Comparison of ENCODE assay signal across 20 cellular contexts in the genomic region with DNA sequence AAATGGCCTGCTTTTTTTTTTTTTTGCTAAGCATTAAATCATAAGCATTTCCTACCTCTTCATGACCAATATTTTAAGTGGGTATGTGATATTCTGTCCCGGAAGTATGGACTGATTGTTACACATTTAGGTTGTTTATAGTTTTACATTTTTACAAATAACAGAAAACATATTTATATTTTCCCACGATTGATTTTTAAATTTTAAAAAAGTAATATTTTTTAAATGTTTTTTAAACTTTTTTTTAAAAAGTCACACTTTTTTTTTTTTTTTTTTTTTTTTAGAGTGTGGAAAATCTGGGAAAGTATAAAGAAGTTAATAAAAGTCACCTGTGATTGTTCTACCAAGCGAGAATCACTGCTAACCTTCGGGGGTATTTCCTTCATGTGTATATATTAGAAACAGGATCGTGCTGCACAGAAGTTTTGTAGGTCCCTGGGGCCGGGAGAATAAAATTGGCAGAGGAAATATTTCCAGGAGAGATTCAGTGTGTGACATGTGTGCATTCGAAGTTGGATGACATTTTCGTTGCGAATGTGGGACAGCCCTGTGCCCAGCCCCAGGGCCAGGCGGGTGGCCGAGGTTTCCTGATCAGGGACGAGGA.
DNase-seq lines count a peak whose midpoint lies in the region; ATAC-seq and FAIRE-seq lines count a peak whose summit lies in the region.
"Had no signal": no experiment of that assay in that cellular context is flagged by ENCODE, and none has a peak within 500 bp of the region (broad histone marks: within the 10 kb centered on the region; RNA-seq: fewer than 3 reads in every experiment).

No MANE protein-coding gene starts in this region.

- no peaks in the 10 kb centered on the region for H3K9me3 ChIP-seq in neuronal stem cell (replicated peaks in 1 of 2; ENCODE audit: control insufficient read depth in 2 of 2, insufficient read depth in 1 of 2, low read depth in 1 of 2, low read length in 2 of 2)
- H3K9me3 ChIP-seq: BE2C had no signal

- peaks cover 11% of the 10 kb centered on the region for H3K4me1 Mint-ChIP-seq in activated T-cell treated with anti-CD3 and anti-CD28 coated beads, Interleukin-2, amount 50 U/mL, for 72 hours (ENCODE audit: low read depth)

- H3K36me3 Mint-ChIP-seq in activated T-cell treated with anti-CD3 and anti-CD28 coated beads, Interleukin-2, amount 50 U/mL, for 72 hours (ENCODE audit: insufficient read depth in 2 of 2), result no peaks in the 10 kb centered on the region
- H3K36me3 Mint-ChIP-seq: CD8-positive, alpha-beta T cell had no signal

- H3K27me3 Mint-ChIP-seq in activated T-cell treated with anti-CD3 and anti-CD28 coated beads, Interleukin-2, amount 50 U/mL, for 72 hours (ENCODE audit: low read depth), result peaks cover 40% of the 10 kb centered on the region

- H4K91ac ChIP-seq in neuronal stem cell (ENCODE audit: low read depth, low read length, poor library complexity), result no peak overlapping the region

- no peak overlapping the region for H3K4me2 ChIP-seq in neuronal stem cell (ENCODE audit: insufficient read depth, low read length, poor library complexity, severe bottlenecking)

- no peak overlapping the region for H2BK15ac ChIP-seq in neuronal stem cell (ENCODE audit: low read length)

- no peak overlapping the region for H2AFZ ChIP-seq in neuronal stem cell (ENCODE audit: low read length)

- FAIRE-seq in colon (lab: Jason Lieb, UNC), result peak; percentile 18

- DNase-seq in activated T-cell treated with anti-CD3 and anti-CD28 coated beads, Interleukin-2, amount 50 U/mL, for 72 hours, result no peak
- no peak for DNase-seq in activated T-cell treated with anti-CD3 and anti-CD28 coated beads, Interleukin-2, amount 50 U/mL, for 1 hour
- no peak for DNase-seq in neuronal stem cell (ENCODE audit: low spot score)
- DNase-seq in LoVo (ENCODE audit: low spot score), result no peak
- DNase-seq in superior temporal gyrus (ENCODE audit: extremely low spot score), result no peak
- DNase-seq in iPS-NIHi7 (ENCODE audit: extremely low spot score), result no peak
- DNase-seq in kidney glomerular epithelial cell (lab: John Stamatoyannopoulos, UW), result no peak
- DNase-seq: BE2C; CD8-positive, alpha-beta T cell; IMR-90; Karpas-422; MM.1S; NCI-H1105; NCI-H1694; NCI-H2107; NCI-H226; NCI-H524 treated with DMSO at 0.1 percent for 48 hours; SHP77 treated with DMSO at 0.1 percent for 48 hours had no signal

- peak overlapping the region; percentile 57 to 70 for H3K4me3 Mint-ChIP-seq in activated T-cell treated with anti-CD3 and anti-CD28 coated beads, Interleukin-2, amount 50 U/mL, for 72 hours

- H2BK120ac ChIP-seq in neuronal stem cell (ENCODE audit: low read depth, low read length), result no peak overlapping the region

- H3K4ac ChIP-seq in neuronal stem cell (ENCODE audit: low read length), result no peak overlapping the region

- H3K27me3 ChIP-seq in neuronal stem cell (ENCODE audit: control insufficient read depth in 3 of 3, insufficient read depth in 3 of 3, low read depth in 1 of 3, low read length in 3 of 3), result no peaks in the 10 kb centered on the region

- H3K79me1 ChIP-seq in neuronal stem cell (ENCODE audit: low read depth, low read length), result no peaks in the 10 kb centered on the region

- peaks cover 0 to 5% of the 10 kb centered on the region in 2 donors for H3K4me1 ChIP-seq in neuronal stem cell (ENCODE audit: control insufficient read depth in 2 of 2, insufficient read depth in 1 of 2, low read depth in 1 of 2, low read length in 2 of 2)
- H3K4me1 ChIP-seq: BE2C had no signal

- no CpG with 5 or more reads among the region's 12 CpGs for WGBS in neuronal stem cell (ENCODE audit: extremely low coverage in 2 of 2, insufficient read length in 2 of 2, insufficient replicate concordance in 1 of 2), 2 donors

- H2BK5ac ChIP-seq in neuronal stem cell (ENCODE audit: low read length), result no peak overlapping the region

- no peak overlapping the region for H4K8ac ChIP-seq in neuronal stem cell (ENCODE audit: low read depth, low read length)

- no peak overlapping the region for H3K18ac ChIP-seq in neuronal stem cell (ENCODE audit: low read length)

- H3K27ac ChIP-seq in neuronal stem cell (replicated peaks; ENCODE audit: low read length), result no peak overlapping the region
- H3K27ac ChIP-seq: 22Rv1 had no signal

- H2AK5ac ChIP-seq in neuronal stem cell (ENCODE audit: low read depth, low read length), result peak overlapping the region; percentile 31

- H3K9ac ChIP-seq in neuronal stem cell (ENCODE audit: low read depth, low read length, poor library complexity), result no peak overlapping the region

- no peaks in the 10 kb centered on the region for H3K9me3 Mint-ChIP-seq in activated T-cell treated with anti-CD3 and anti-CD28 coated beads, Interleukin-2, amount 50 U/mL, for 72 hours
- H3K9me3 Mint-ChIP-seq: CD8-positive, alpha-beta T cell had no signal

- H2BK12ac ChIP-seq in neuronal stem cell (ENCODE audit: low read length), result no peak overlapping the region

- H3K4me3 ChIP-seq in neuronal stem cell (ENCODE audit: low read length in 2 of 2), result no peak overlapping the region

- no peak overlapping the region for H3K23ac ChIP-seq in neuronal stem cell (ENCODE audit: low read depth, low read length, poor library complexity)

- no peak for ATAC-seq in activated T-cell treated with anti-CD3 and anti-CD28 coated beads, Interleukin-2, amount 50 U/mL, for 72 hours (replicated peaks in 1 of 2)
- ATAC-seq: CD8-positive, alpha-beta T cell had no signal

- no peaks in the 10 kb centered on the region for H3K36me3 ChIP-seq in neuronal stem cell (replicated peaks in 1 of 2; ENCODE audit: control insufficient read depth in 2 of 2, insufficient read depth in 2 of 2, low read length in 2 of 2)
- H3K36me3 ChIP-seq: BE2C had no signal

- no peak overlapping the region for H3K27ac Mint-ChIP-seq in activated T-cell treated with anti-CD3 and anti-CD28 coated beads, Interleukin-2, amount 50 U/mL, for 72 hours
- H3K27ac Mint-ChIP-seq: CD8-positive, alpha-beta T cell had no signal

- no peak overlapping the region for H3K14ac ChIP-seq in neuronal stem cell (ENCODE audit: low read length)
